ENCODE assay signal across 23 cellular contexts in the genomic region with DNA sequence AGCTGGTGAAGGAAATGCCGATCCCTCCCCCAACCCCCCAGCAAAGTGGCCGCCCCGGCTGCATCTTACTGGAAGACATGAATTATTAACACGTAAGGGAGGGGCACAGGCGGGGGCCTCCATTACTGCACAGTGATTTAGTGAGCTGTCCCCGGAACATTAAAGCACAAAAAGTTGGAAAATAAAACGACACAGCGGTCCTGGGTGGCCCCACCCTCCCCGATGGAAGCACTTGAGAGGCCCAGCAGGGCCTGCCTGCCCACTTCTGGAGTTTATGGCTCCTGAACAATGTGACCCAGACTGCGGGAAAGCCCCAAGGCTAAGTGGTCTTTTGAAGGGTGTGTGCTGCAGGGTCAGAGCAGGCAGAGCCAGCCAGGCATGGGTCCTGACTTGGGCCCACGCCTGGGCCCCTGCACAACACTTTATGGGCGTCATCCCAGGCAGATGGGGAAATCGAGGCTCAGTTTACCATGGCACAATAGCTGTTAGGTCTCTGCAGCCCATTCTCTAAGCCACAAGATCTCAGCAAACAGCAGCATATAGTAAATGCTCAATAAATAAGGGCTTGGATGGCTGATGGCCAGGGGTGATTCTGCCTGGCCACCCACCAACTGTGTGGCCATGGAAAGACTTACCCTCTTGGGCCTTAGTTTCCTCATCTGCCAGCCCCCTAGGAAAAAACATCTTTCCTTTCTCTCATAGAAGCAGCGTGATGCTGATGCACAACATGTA. TPM values are rescaled to one million over a fixed set of nuclear protein-coding genes. Genes with fewer than 3 reads are reported as not detected.
DNase-seq lines count a peak whose midpoint lies in the region; ATAC-seq, FAIRE-seq and TF ChIP-seq lines count a peak whose summit lies in the region.
"Had no signal": no experiment of that assay in that cellular context is flagged by ENCODE, and none has a peak within 500 bp of the region (broad histone marks: within the 10 kb centered on the region; RNA-seq: fewer than 3 reads in every experiment).

No MANE protein-coding gene starts in this region.

- no peak for FAIRE-seq in GM12891 (lab: Jason Lieb, UNC)
- FAIRE-seq: endothelial cell of umbilical vein, frontal cortex had no signal

- H3K18ac ChIP-seq in mesenchymal stem cell (ENCODE audit: low read depth in 1 of 2, low read length in 2 of 2): peak overlapping the region; percentile 35 to 60

- no peak overlapping the region for H3K14ac ChIP-seq in mesenchymal stem cell (ENCODE audit: low read length in 2 of 2)

- no peak overlapping the region for H2AFZ ChIP-seq in mesenchymal stem cell (ENCODE audit: low read depth, low read length)
- H2AFZ ChIP-seq: GM23338 had no signal

- H4K91ac ChIP-seq in mesenchymal stem cell (ENCODE audit: low read length): no peak overlapping the region

- no peak overlapping the region for H3K4me3 ChIP-seq in mesenchymal stem cell (ENCODE audit: insufficient read depth in 1 of 2, low read depth in 1 of 2, low read length in 2 of 2)
- H3K4me3 ChIP-seq: GM23338, skin epidermis, tibial artery had no signal

- H3K36me3 ChIP-seq in mesenchymal stem cell (ENCODE audit: control insufficient read depth in 1 of 2, insufficient read depth in 2 of 2, low read depth in 1 of 2, low read length in 2 of 2): peaks cover 13 to 46% of the 10 kb centered on the region in 2 experiments

- 13% methylated on average over 13 of the region's 14 CpGs for WGBS in mesenchymal stem cell

- peak overlapping the region; percentile 20 for H3K4me2 ChIP-seq in mesenchymal stem cell (ENCODE audit: low read length, poor library complexity, severe bottlenecking)
- H3K4me2 ChIP-seq: GM23338 had no signal

- no peaks in the 10 kb centered on the region for H3K79me1 ChIP-seq in mesenchymal stem cell (replicated peaks; ENCODE audit: low read length, poor library complexity, severe bottlenecking)

- peak overlapping the region; percentile 65 for H3K4me3 Mint-ChIP-seq in type B pancreatic cell
- H3K4me3 Mint-ChIP-seq: activated CD4-positive, alpha-beta T cell treated with anti-CD3 and anti-CD28 coated beads for 36 hours; CD14-positive monocyte; GM23338 had no signal

- no peaks in the 10 kb centered on the region for H3K9me3 Mint-ChIP-seq in type B pancreatic cell
- H3K9me3 Mint-ChIP-seq: GM23338 had no signal

- H3K4ac ChIP-seq in mesenchymal stem cell (ENCODE audit: low read depth in 1 of 2, low read length in 2 of 2): no peak overlapping the region

- no peak overlapping the region for H3K9ac ChIP-seq in mesenchymal stem cell (ENCODE audit: low read length)

- H3K23ac ChIP-seq in mesenchymal stem cell (ENCODE audit: low read length in 2 of 2): no peak overlapping the region

- no peaks in the 10 kb centered on the region for H3K27me3 Mint-ChIP-seq in type B pancreatic cell
- H3K27me3 Mint-ChIP-seq: activated CD4-positive, alpha-beta T cell treated with anti-CD3 and anti-CD28 coated beads for 36 hours had no signal

- H2AK5ac ChIP-seq in mesenchymal stem cell (ENCODE audit: low read length, severe bottlenecking): peak overlapping the region; percentile 2

- H3K9me3 ChIP-seq in mesenchymal stem cell (ENCODE audit: control insufficient read depth, low read length): no peaks in the 10 kb centered on the region
- H3K9me3 ChIP-seq: tibial artery had no signal

- no peak for TF ChIP-seq POLR2A in GM12891 (IDR thresholded peaks at IDR 0.05; ENCODE audit: low read depth, low read length)

- no peak for ATAC-seq in SK-N-SH treated with all-trans-retinoic acid at 6 μM for 48 hours
- ATAC-seq: activated CD4-positive, alpha-beta T cell treated with anti-CD3 and anti-CD28 coated beads for 36 hours; GM23338 had no signal

- H3K36me3 Mint-ChIP-seq in type B pancreatic cell: peaks cover 8% of the 10 kb centered on the region
- H3K36me3 Mint-ChIP-seq: CD14-positive monocyte had no signal

- H2BK120ac ChIP-seq in mesenchymal stem cell (ENCODE audit: low read depth, low read length): peak overlapping the region; percentile 30

- H3K4me1 Mint-ChIP-seq in type B pancreatic cell (ENCODE audit: unreplicated experiment): peaks cover 39% of the 10 kb centered on the region
- H3K4me1 Mint-ChIP-seq: activated CD4-positive, alpha-beta T cell treated with anti-CD3 and anti-CD28 coated beads for 36 hours; CD14-positive monocyte had no signal

- no peak overlapping the region for H2BK5ac ChIP-seq in mesenchymal stem cell (ENCODE audit: low read depth, low read length, poor library complexity, severe bottlenecking)

- H3K27ac Mint-ChIP-seq in type B pancreatic cell: peak overlapping the region; percentile 80
- H3K27ac Mint-ChIP-seq: activated CD4-positive, alpha-beta T cell treated with anti-CD3 and anti-CD28 coated beads for 36 hours; GM23338 had no signal

- peaks cover 0 to 5% of the 10 kb centered on the region in 2 experiments for H3K27me3 ChIP-seq in mesenchymal stem cell (ENCODE audit: control insufficient read depth in 1 of 2, insufficient read depth in 1 of 2, low read length in 2 of 2)
- H3K27me3 ChIP-seq: tibial artery had no signal

- TF ChIP-seq CTCF in type B pancreatic cell (conservative IDR thresholded peaks at IDR 0.05): no peak

- peaks cover 33% of the 10 kb centered on the region for H3K4me1 ChIP-seq in mesenchymal stem cell (ENCODE audit: control insufficient read depth, insufficient read depth, low read depth, low read length)
- H3K4me1 ChIP-seq: tibial artery had no signal

- DNase-seq in NCI-H1417 (lab: John Stamatoyannopoulos, UW) (peak in 2 of 3 experiments; percentile 27 to 36), NCI-H1417 treated with DMSO at 0.1 percent for 48 hours (lab: John Stamatoyannopoulos, UW) (no peak), mesenchymal stem cell (peak; percentile 77), type B pancreatic cell (ENCODE audit: extremely low spot score, unreplicated experiment) (no peak), SKM-1 treated with dmso at 0.1 percent for 144 hours (lab: John Stamatoyannopoulos, UW; ENCODE audit: unreplicated experiment) (no peak), GM12891 (ENCODE audit: insufficient read length, low spot score) (no peak)
- DNase-seq in activated CD4-positive, CD25-positive, alpha-beta regulatory T cell treated with anti-CD3 and anti-CD28 coated beads, Interleukin-2, amount 50 U/mL, for 72 hours: no peak
- DNase-seq: 8988T; activated CD4-positive, alpha-beta T cell treated with anti-CD3 and anti-CD28 coated beads for 36 hours; activated gamma-delta T cell treated with Interleukin-2 at 50 U/mL for 16 hours; aorta; NCI-H1436 treated with DMSO at 0.1 percent for 48 hours; NCI-H446; SIG-M5; T1000; tibial artery had no signal

- H2BK12ac ChIP-seq in mesenchymal stem cell (ENCODE audit: low read length in 2 of 2): no peak overlapping the region

- no peak overlapping the region for H4K8ac ChIP-seq in mesenchymal stem cell (ENCODE audit: low read length)

- peak overlapping the region; percentile 71 for H3K27ac ChIP-seq in mesenchymal stem cell (ENCODE audit: low read length, poor library complexity, severe bottlenecking)
- H3K27ac ChIP-seq: tibial artery had no signal

- peak overlapping the region; percentile 44 for H2BK15ac ChIP-seq in mesenchymal stem cell (ENCODE audit: low read depth, poor library complexity, severe bottlenecking)

TF ChIP-seq in SK-N-SH treated with all-trans-retinoic acid at 6 μM for 48 hours, 23 proteins besides CTCF, POLR2A, EP300 and RAD21 (continues in another document):
- TF ChIP-seq SNAI2 (CRISPR knock-in tag; IDR thresholded peaks at IDR 0.05): no peak

TF ChIP-seq in GM12891, 5 proteins besides CTCF, POLR2A, EP300 and RAD21:
- no peak for TF ChIP-seq PAX5 (IDR thresholded peaks at IDR 0.05; ENCODE audit: insufficient read depth, low read length, severe bottlenecking)
- no peak for TF ChIP-seq SPI1 (IDR thresholded peaks at IDR 0.05; ENCODE audit: low read depth, low read length)
- TF ChIP-seq POLR2AphosphoS5 (IDR thresholded peaks at IDR 0.05; ENCODE audit: low read depth, low read length): no peak
- TF ChIP-seq TAF1 (IDR thresholded peaks at IDR 0.05; ENCODE audit: low read depth, low read length): no peak
- TF ChIP-seq POU2F2 (IDR thresholded peaks at IDR 0.05; ENCODE audit: low read depth, low read length): no peak

RNA-seq across cellular contexts. Expression of gene CCDC102A, which starts 22.8 kb away (rescaled TPM):
- polyA plus RNA-seq in mesenchymal stem cell (2013, experiment 1 of 2): 4.5 TPM
- polyA plus RNA-seq in mesenchymal stem cell (2013, experiment 2 of 2): 4.8 TPM
- 6.9 and 14.4 TPM in 2 replicates for total RNA-seq in type B pancreatic cell (ENCODE audit: low replicate concordance)
- polyA plus RNA-seq in GM12891 (2012; ENCODE audit: low read depth, missing spikeins): 7.6 TPM
- polyA plus RNA-seq: CD14-positive monocyte had no signal

RNA-seq across cellular contexts. Expression of gene DOK4, which starts 27.2 kb away (rescaled TPM):
- 29.6 TPM for polyA plus RNA-seq in mesenchymal stem cell (2013, experiment 1 of 2)
- 29.7 TPM for polyA plus RNA-seq in mesenchymal stem cell (2013, experiment 2 of 2)
- 33.3 and 72.0 TPM in 2 replicates for total RNA-seq in type B pancreatic cell (ENCODE audit: low replicate concordance)
- polyA plus RNA-seq in GM12891 (2012; ENCODE audit: low read depth, missing spikeins): 7.8 TPM

RNA-seq across cellular contexts. Expression of gene ADGRG5, which starts 28.9 kb away (rescaled TPM):
- polyA plus RNA-seq in mesenchymal stem cell (2013, experiment 1 of 2): not detected
- not detected for polyA plus RNA-seq in mesenchymal stem cell (2013, experiment 2 of 2)
- total RNA-seq in type B pancreatic cell (ENCODE audit: low replicate concordance): 0.82 and 1.7 TPM in 2 replicates
- polyA plus RNA-seq in GM12891 (2012; ENCODE audit: low read depth, missing spikeins): 58.0 TPM
- total RNA-seq: endothelial cell of umbilical vein, G401 had no signal
- polyA plus RNA-seq: endothelial cell of umbilical vein had no signal

RNA-seq across cellular contexts. Expression of gene POLR2C, which starts 51.1 kb away (rescaled TPM):
- polyA plus RNA-seq in mesenchymal stem cell (2013, experiment 1 of 2): 39.3 TPM
- 40.0 TPM for polyA plus RNA-seq in mesenchymal stem cell (2013, experiment 2 of 2)
- total RNA-seq in type B pancreatic cell (ENCODE audit: low replicate concordance): 63.0 and 70.5 TPM in 2 replicates
- 51.6 TPM for polyA plus RNA-seq in GM12891 (2012; ENCODE audit: low read depth, missing spikeins)

Comparison
In these comparisons a context has a peak if more than half of its experiments do, and no peak if none do; other contexts are left out.
1. DNase-seq: peak in NCI-H1417 (2 of 3) and mesenchymal stem cell (single experiment); none in NCI-H1417 treated with DMSO at 0.1 percent for 48 hours (single experiment), type B pancreatic cell (single experiment), SKM-1 treated with dmso at 0.1 percent for 144 hours (single experiment), GM12891 (single experiment) and activated CD4-positive, CD25-positive, alpha-beta regulatory T cell treated with anti-CD3 and anti-CD28 coated beads, Interleukin-2, amount 50 U/mL, for 72 hours (single experiment).